ENCODE assay signal across 12 cellular contexts in genomic region chr15:71079208-71080044, GRCh38. TPM values are rescaled to one million over a fixed set of nuclear protein-coding genes. Genes with fewer than 3 reads are reported as not detected.
A peak's percentile ranks its signal among the peaks of the same experiment; 100 is the strongest.
DNase-seq lines count a peak whose midpoint lies in the region; ATAC-seq and TF ChIP-seq lines count a peak whose summit lies in the region.
"Had no signal": no experiment of that assay in that cellular context is flagged by ENCODE, and none has a peak within 500 bp of the region (broad histone marks: within the 10 kb centered on the region; RNA-seq: fewer than 3 reads in every experiment).

No MANE protein-coding gene starts in this region.

- H3K4me3 ChIP-seq in left ventricle myocardium inferior (no peak overlapping the region), smooth muscle cell (no peak overlapping the region)
- H3K4me3 ChIP-seq: HAP-1 had no signal

- no peaks in the 10 kb centered on the region for H3K36me3 ChIP-seq in left ventricle myocardium inferior
- no peaks in the 10 kb centered on the region for H3K36me3 ChIP-seq in smooth muscle cell (ENCODE audit: low read depth)
- H3K36me3 ChIP-seq: HAP-1 had no signal

- H3K9ac ChIP-seq in smooth muscle cell (ENCODE audit: low read depth), result peak overlapping the region; percentile 58

- H3F3A ChIP-seq in smooth muscle cell (ENCODE audit: low read depth), result peaks cover 4% of the 10 kb centered on the region

- intact Hi-C loops in left ventricle myocardium inferior (cut with micrococcal nuclease), result no loop called here

- H3K4me2 ChIP-seq in smooth muscle cell, result peak overlapping the region; percentile 73

- DNase-seq in H4 (ENCODE audit: low spot score), result peak; percentile 50
- DNase-seq in amniotic epithelial cell (ENCODE audit: low read depth), result peak; percentile 83
- peak; percentile 29 for DNase-seq in left ventricle myocardium inferior
- DNase-seq in smooth muscle cell (lab: John Stamatoyannopoulos, UW; ENCODE audit: unreplicated experiment), result no peak
- DNase-seq in activated CD4-positive, alpha-beta T cell treated with anti-CD3 and anti-CD28 coated beads, Interleukin-2, amount 50 U/mL, for 4 hours, result no peak
- no peak for DNase-seq in SHP77 treated with DMSO at 0.1 percent for 48 hours (lab: John Stamatoyannopoulos, UW)
- no peak for DNase-seq in cerebellar nuclear complex (lab: John Stamatoyannopoulos, UW)
- DNase-seq: caudate nucleus, hippocampal formation, SW 1271 had no signal

- H3K9me3 ChIP-seq in left ventricle myocardium inferior (replicated peaks), result peaks cover 10% of the 10 kb centered on the region
- no peaks in the 10 kb centered on the region for H3K9me3 ChIP-seq in smooth muscle cell (replicated peaks; ENCODE audit: low read depth)
- H3K9me3 ChIP-seq: HAP-1 had no signal

- WGBS in smooth muscle cell (ENCODE audit: low lambda C conversion rate), result 28% methylated on average over 6 of the region's 6 CpGs

- H3K79me2 ChIP-seq in smooth muscle cell (ENCODE audit: low read depth), result no peaks in the 10 kb centered on the region

- H3K4me1 ChIP-seq in left ventricle myocardium inferior (peaks cover 42% of the 10 kb centered on the region), smooth muscle cell (ENCODE audit: low read depth) (peaks cover 11% of the 10 kb centered on the region)
- H3K4me1 ChIP-seq: HAP-1 had no signal

- peak overlapping the region; percentile 5 for H2AFZ ChIP-seq in smooth muscle cell (ENCODE audit: low read depth)

- ATAC-seq in GM21737 (IDR thresholded peaks at IDR 0.05; ENCODE audit: unreplicated experiment), result no peak

- H3K27me3 ChIP-seq in left ventricle myocardium inferior (ENCODE audit: low read depth), result no peaks in the 10 kb centered on the region
- H3K27me3 ChIP-seq in smooth muscle cell (ENCODE audit: low read depth), result no peaks in the 10 kb centered on the region

- TF ChIP-seq CTCF in left ventricle myocardium inferior (IDR thresholded peaks at IDR 0.05; ENCODE audit: borderline replicate concordance) (no peak), smooth muscle cell (IDR thresholded peaks at IDR 0.05; ENCODE audit: borderline replicate concordance, insufficient read depth, poor library complexity, severe bottlenecking) (no peak)

- peak overlapping the region; percentile 21 for H3K27ac ChIP-seq in left ventricle myocardium inferior (replicated peaks)
- peak overlapping the region; percentile 82 for H3K27ac ChIP-seq in smooth muscle cell (ENCODE audit: low read depth)

- H4K20me1 ChIP-seq in smooth muscle cell (ENCODE audit: low read depth), result no peaks in the 10 kb centered on the region

RNA-seq across cellular contexts. Expression of gene THSD4, which starts 35.8 kb away (rescaled TPM):
- 0.58 and 1.2 TPM in 2 replicates for total RNA-seq in H4 (2014; rRNA removed; shearing (Covaris generic))
- total RNA-seq in left ventricle myocardium inferior (95.8 TPM), smooth muscle cell (4.1 and 6.5 TPM in 2 replicates)
- 2.5 and 7.6 TPM in 2 replicates for polyA plus RNA-seq in smooth muscle cell

Comparison
In these comparisons a context has a peak if more than half of its experiments do, and no peak if none do; other contexts are left out.
1. DNase-seq: peak in H4 (single experiment), amniotic epithelial cell (single experiment) and left ventricle myocardium inferior (single experiment); none in smooth muscle cell (single experiment), activated CD4-positive, alpha-beta T cell treated with anti-CD3 and anti-CD28 coated beads, Interleukin-2, amount 50 U/mL, for 4 hours (0 of 2), SHP77 treated with DMSO at 0.1 percent for 48 hours (single experiment) and cerebellar nuclear complex (0 of 2).
2. RNA of gene THSD4, which starts 35.8 kb away (total RNA-seq): 95.8 TPM in left ventricle myocardium inferior (single experiment); 4.1 to 6.5 TPM in smooth muscle cell and 0.58 to 1.2 TPM in H4; every median in the first group is over 10 times any median in the second.